ENCODE assay signal across 1 cellular context in the genomic region with DNA sequence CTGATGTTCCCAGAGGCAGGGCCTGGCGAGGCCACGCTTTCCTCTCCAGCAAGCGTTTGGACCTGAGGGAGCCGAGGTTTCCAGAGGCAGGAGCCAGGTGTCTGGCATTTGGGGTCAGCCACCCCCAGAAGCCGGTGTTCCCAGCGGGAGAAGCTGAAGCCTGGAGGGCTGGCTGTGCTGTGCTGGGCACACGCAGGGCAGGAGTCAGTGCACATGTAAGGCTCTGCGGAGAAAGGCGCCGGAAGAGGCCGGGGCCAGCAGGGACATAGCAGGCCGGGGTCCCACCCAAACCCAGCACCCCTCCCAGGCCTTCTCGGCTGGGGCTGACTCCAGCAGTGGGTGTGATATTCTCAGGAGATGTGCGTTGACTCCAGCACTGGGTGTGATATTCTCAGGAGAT.
TF ChIP-seq lines count a peak whose summit lies in the region.

No MANE protein-coding gene starts in this region.

TF ChIP-seq in HepG2, 621 proteins besides CTCF, POLR2A, EP300 and RAD21:
- no peak for TF ChIP-seq ZNF431 (CRISPR knock-in tag; IDR thresholded peaks at IDR 0.05; ENCODE audit: borderline replicate concordance, low read depth)
TF ChIP-seq in HepG2: peak in this region for 0.
